Comparison of ENCODE assay signal across 1 cellular context in genomic region chr15:75727851-75728715, GRCh38.
TF ChIP-seq lines count a peak whose summit lies in the region.

No MANE protein-coding gene starts in this region.

TF ChIP-seq in GM23338, 12 proteins besides CTCF, POLR2A, EP300 and RAD21 (continued from another document):
- no peak for TF ChIP-seq ZNF462 (CRISPR knock-in tag; IDR thresholded peaks at IDR 0.05)
- no peak for TF ChIP-seq ZNF114 (CRISPR knock-in tag; IDR thresholded peaks at IDR 0.05)
- no peak for TF ChIP-seq NANOG (IDR thresholded peaks at IDR 0.05; ENCODE audit: borderline replicate concordance)
- TF ChIP-seq ETS1 (IDR thresholded peaks at IDR 0.05) = no peak
- no peak for TF ChIP-seq CREB1 (CRISPR knock-in tag; IDR thresholded peaks at IDR 0.05; ENCODE audit: low read depth)
- TF ChIP-seq STAT1 (IDR thresholded peaks at IDR 0.05; ENCODE audit: unreplicated experiment) = no peak
- no peak for TF ChIP-seq EZH2 (IDR thresholded peaks at IDR 0.05; ENCODE audit: low read depth, unreplicated experiment)
- no peak for TF ChIP-seq ZNF331 (CRISPR knock-in tag; IDR thresholded peaks at IDR 0.05; ENCODE audit: low read depth)
